Comparison of ENCODE assay signal across 2 cellular contexts in the genomic region with DNA sequence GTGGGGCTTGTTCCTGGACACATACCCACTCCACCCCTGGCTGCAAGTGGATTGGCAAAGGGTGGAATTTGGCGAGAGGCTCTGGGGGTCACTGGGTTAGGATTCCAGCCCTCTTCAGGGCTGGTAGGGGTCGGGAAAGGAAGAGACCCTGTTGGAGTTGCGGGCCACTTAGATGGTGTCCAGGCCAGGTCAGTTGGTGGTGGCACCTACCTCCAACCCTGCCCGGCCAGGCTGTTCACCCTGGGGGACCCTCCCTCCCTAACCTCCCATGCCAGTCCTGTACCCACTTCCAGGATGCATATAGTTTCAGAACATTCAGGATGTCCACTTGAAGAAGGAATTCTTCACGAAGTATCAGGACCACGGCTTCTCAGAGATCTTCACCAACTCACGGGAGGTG.
TF ChIP-seq lines count a peak whose summit lies in the region.

No MANE protein-coding gene starts in this region.

TF ChIP-seq in IMR-90, 13 proteins besides CTCF, POLR2A, EP300 and RAD21:
- TF ChIP-seq MAFK (IDR thresholded peaks at IDR 0.05; ENCODE audit: low read depth, low read length) = no peak
- TF ChIP-seq RCOR1 (IDR thresholded peaks at IDR 0.05; ENCODE audit: insufficient replicate concordance, low read length) = no peak

TF ChIP-seq in endothelial cell of umbilical vein, 7 proteins besides CTCF, POLR2A, EP300 and RAD21:
- TF ChIP-seq, protein P1, sequence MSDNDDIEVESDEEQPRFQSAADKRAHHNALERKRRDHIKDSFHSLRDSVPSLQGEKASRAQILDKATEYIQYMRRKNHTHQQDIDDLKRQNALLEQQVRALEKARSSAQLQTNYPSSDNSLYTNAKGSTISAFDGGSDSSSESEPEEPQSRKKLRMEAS (IDR thresholded peaks at IDR 0.05; ENCODE audit: insufficient read depth, insufficient read length) = no peak
- TF ChIP-seq MYC (IDR thresholded peaks at IDR 0.05; ENCODE audit: low read depth, low read length) (no peak), EZH2 (IDR thresholded peaks at IDR 0.05; ENCODE audit: borderline replicate concordance, low read depth, low read length, severe bottlenecking) (no peak)
